ENCODE assay signal across 1 cellular context in genomic region chr10:125037145-125037544, GRCh38.
TF ChIP-seq lines count a peak whose summit lies in the region.

No MANE protein-coding gene starts in this region.

TF ChIP-seq in GM23338, 12 proteins besides CTCF, POLR2A, EP300 and RAD21 (continued from another document):
- TF ChIP-seq REST (IDR thresholded peaks at IDR 0.05; ENCODE audit: unreplicated experiment) (no peak), ZNF114 (CRISPR knock-in tag; IDR thresholded peaks at IDR 0.05) (no peak), STAT1 (IDR thresholded peaks at IDR 0.05; ENCODE audit: unreplicated experiment) (no peak)
TF ChIP-seq in GM23338: peak in this region for 0.
